8 cellular contexts compared by ENCODE assay signal in genomic region chr3:69084326-69084667, GRCh38. TPM values are rescaled to one million over a fixed set of nuclear protein-coding genes. Genes with fewer than 3 reads are reported as not detected.
A peak's percentile ranks its signal among the peaks of the same experiment; 100 is the strongest.
DNase-seq lines count a peak whose midpoint lies in the region; ATAC-seq and TF ChIP-seq lines count a peak whose summit lies in the region.

No MANE protein-coding gene starts in this region.

- no peaks in the 10 kb centered on the region for H3K27me3 Mint-ChIP-seq in CD8-positive, alpha-beta memory T cell
- no peaks in the 10 kb centered on the region for H3K27me3 Mint-ChIP-seq in activated naive CD8-positive, alpha-beta T cell treated with anti-CD3 and anti-CD28 coated beads, Interleukin-2, amount 50 U/mL, for 24 hours

- H3K9ac ChIP-seq in skeletal muscle tissue (ENCODE audit: low read depth in 1 of 3, low read length in 3 of 3): peak overlapping the region; percentile 79 to 98 (median 97)

- no peaks in the 10 kb centered on the region for H3K27me3 ChIP-seq in CD8-positive, alpha-beta memory T cell (ENCODE audit: insufficient read depth, low read length, poor library complexity, severe bottlenecking)
- H3K27me3 ChIP-seq in right atrium auricular region (no peaks in the 10 kb centered on the region), skeletal muscle tissue (ENCODE audit: control insufficient read depth in 3 of 3, insufficient read depth in 3 of 3, low read length in 3 of 3) (no peaks in the 10 kb centered on the region)

- H3K4me1 Mint-ChIP-seq in CD8-positive, alpha-beta memory T cell: peaks cover 71 to 78% (median 75%) of the 10 kb centered on the region in 3 donors
- H3K4me1 Mint-ChIP-seq in activated naive CD8-positive, alpha-beta T cell treated with anti-CD3 and anti-CD28 coated beads, Interleukin-2, amount 50 U/mL, for 24 hours: peaks cover 69% of the 10 kb centered on the region

- no peaks in the 10 kb centered on the region for H3K9me3 Mint-ChIP-seq in CD8-positive, alpha-beta memory T cell
- H3K9me3 Mint-ChIP-seq in activated naive CD8-positive, alpha-beta T cell treated with anti-CD3 and anti-CD28 coated beads, Interleukin-2, amount 50 U/mL, for 24 hours: no peaks in the 10 kb centered on the region

- DNase-seq in CD8-positive, alpha-beta memory T cell: no peak
- no peak for DNase-seq in activated naive CD8-positive, alpha-beta T cell treated with anti-CD3 and anti-CD28 coated beads, Interleukin-2, amount 50 U/mL, for 24 hours
- DNase-seq in right atrium auricular region (ENCODE audit: low spot score) (no peak), SHP77 treated with DMSO at 0.1 percent for 48 hours (lab: John Stamatoyannopoulos, UW) (no peak)
- no peak for DNase-seq in stimulated activated CD4-positive, alpha-beta T cell treated with anti-CD3 and anti-CD28 coated beads, Interleukin-1b, Interleukin-23, amount 100 ng/mL, for 48 hours

- H3K4me1 ChIP-seq in CD8-positive, alpha-beta memory T cell (ENCODE audit: insufficient read depth, low read length): peaks cover 69% of the 10 kb centered on the region
- H3K4me1 ChIP-seq in right atrium auricular region (peaks cover 0 to 75% of the 10 kb centered on the region in 2 donors), skeletal muscle tissue (ENCODE audit: control insufficient read depth in 3 of 3, insufficient read depth in 3 of 3, low read length in 3 of 3) (peaks cover 43 to 70% (median 69%) of the 10 kb centered on the region in 3 donors)

- peak overlapping the region; percentile 89 to 99 (median 98) for H3K27ac Mint-ChIP-seq in CD8-positive, alpha-beta memory T cell
- peak overlapping the region; percentile 99 for H3K27ac Mint-ChIP-seq in activated naive CD8-positive, alpha-beta T cell treated with anti-CD3 and anti-CD28 coated beads, Interleukin-2, amount 50 U/mL, for 24 hours

- POLR2A ChIA-PET in CD8-positive, alpha-beta memory T cell (lab: Charles Lee): interaction anchor here (0.5 to 1.7 kb wide), 4 partner anchors 9 to 32 kb away, joined by 3 to 15 read pairs (median 6); partner anchors contain the start of gene TMF1

- peak overlapping the region; percentile 67 for H3K4me3 ChIP-seq in CD8-positive, alpha-beta memory T cell (ENCODE audit: low read length)
- H3K4me3 ChIP-seq in right atrium auricular region (peak overlapping the region; percentile 87 to 94), skeletal muscle tissue (ENCODE audit: low read length in 3 of 3) (peak overlapping the region; percentile 91 to 95 (median 93))

- peaks cover 0 to 31% (median 4%) of the 10 kb centered on the region in 3 donors for H3K36me3 Mint-ChIP-seq in CD8-positive, alpha-beta memory T cell
- H3K36me3 Mint-ChIP-seq in activated naive CD8-positive, alpha-beta T cell treated with anti-CD3 and anti-CD28 coated beads, Interleukin-2, amount 50 U/mL, for 24 hours (ENCODE audit: low read depth): peaks cover 13% of the 10 kb centered on the region

- peak; percentile 0 for ATAC-seq in HG03342 (IDR thresholded peaks at IDR 0.05; ENCODE audit: unreplicated experiment)
- no peak for ATAC-seq in activated naive CD8-positive, alpha-beta T cell treated with anti-CD3 and anti-CD28 coated beads, Interleukin-2, amount 50 U/mL, for 24 hours
- no peak for ATAC-seq in HG03025 (IDR thresholded peaks at IDR 0.05; ENCODE audit: low FRiP score, unreplicated experiment)

- TF ChIP-seq CTCF in right atrium auricular region (IDR thresholded peaks at IDR 0.05): no peak

- no peaks in the 10 kb centered on the region for H3K36me3 ChIP-seq in CD8-positive, alpha-beta memory T cell (ENCODE audit: insufficient read depth, low read length)
- no peaks in the 10 kb centered on the region for H3K36me3 ChIP-seq in right atrium auricular region
- peaks cover 0 to 7% (median 0%) of the 10 kb centered on the region in 3 donors for H3K36me3 ChIP-seq in skeletal muscle tissue (ENCODE audit: control insufficient read depth in 3 of 3, insufficient read depth in 3 of 3, low read length in 3 of 3)

- H3K27ac ChIP-seq in CD8-positive, alpha-beta memory T cell (ENCODE audit: low read depth, low read length): peak overlapping the region; percentile 77
- H3K27ac ChIP-seq in right atrium auricular region: peak overlapping the region; percentile 96
- H3K27ac ChIP-seq in skeletal muscle tissue (ENCODE audit: low read depth, low read length): peak overlapping the region; percentile 95

- CTCF ChIA-PET in CD8-positive, alpha-beta memory T cell (lab: Charles Lee): interaction anchor here (0.6 to 1.6 kb wide), 7 partner anchors 9 to 71 kb away, joined by 3 to 5 read pairs (median 3); partner anchors contain the start of gene EOGT

- peak overlapping the region; percentile 93 to 99 (median 96) for H3K4me3 Mint-ChIP-seq in CD8-positive, alpha-beta memory T cell
- H3K4me3 Mint-ChIP-seq in activated naive CD8-positive, alpha-beta T cell treated with anti-CD3 and anti-CD28 coated beads, Interleukin-2, amount 50 U/mL, for 24 hours: peak overlapping the region; percentile 86

- H3K9me3 ChIP-seq in CD8-positive, alpha-beta memory T cell (ENCODE audit: low read length): no peaks in the 10 kb centered on the region
- no peaks in the 10 kb centered on the region for H3K9me3 ChIP-seq in right atrium auricular region
- no peaks in the 10 kb centered on the region for H3K9me3 ChIP-seq in skeletal muscle tissue (ENCODE audit: control insufficient read depth in 3 of 3, low read length in 3 of 3)

RNA-seq across cellular contexts. Expression of gene ARL6IP5, which starts 0.4 kb away (rescaled TPM):
- 100 to 1,000 TPM; 121 to 124 TPM for total RNA-seq in CD8-positive, alpha-beta memory T cell
- polyA plus RNA-seq in CD8-positive, alpha-beta memory T cell: 425 TPM
- 100 to 1,000 TPM; 172 to 199 TPM for total RNA-seq in right atrium auricular region
- 60.5 TPM for total RNA-seq in skeletal muscle tissue

RNA-seq across cellular contexts. Expression of gene UBA3, which starts 4.1 kb away (rescaled TPM):
- total RNA-seq in CD8-positive, alpha-beta memory T cell: 10 to 100 TPM; 76.6 to 89.5 TPM
- 42.6 TPM for polyA plus RNA-seq in CD8-positive, alpha-beta memory T cell
- total RNA-seq in right atrium auricular region (10 to 100 TPM; 39.9 to 63.5 TPM), skeletal muscle tissue (48.5 TPM)

RNA-seq across cellular contexts. Expression of gene TMF1, which starts 32.2 kb away (rescaled TPM):
- total RNA-seq in CD8-positive, alpha-beta memory T cell: 10 to 100 TPM; 31.8 to 35.6 TPM
- 40.0 TPM for polyA plus RNA-seq in CD8-positive, alpha-beta memory T cell
- total RNA-seq in right atrium auricular region (10 to 100 TPM; 15.6 to 21.3 TPM), skeletal muscle tissue (12.5 TPM)

RNA-seq across cellular contexts. Expression of gene LMOD3, which starts 38.1 kb away (rescaled TPM):
- total RNA-seq in CD8-positive, alpha-beta memory T cell: not detected
- 0.14 TPM for polyA plus RNA-seq in CD8-positive, alpha-beta memory T cell
- 100 to 1,000 TPM in 1 of 2 donors, 10 to 100 TPM in 1; 33.1 to 110 TPM for total RNA-seq in right atrium auricular region
- 31.8 TPM for total RNA-seq in skeletal muscle tissue
